Comparison of ENCODE assay signal across 30 cellular contexts in genomic region chr10:101573885-101574284, GRCh38.
"Had no signal": no experiment of that assay in that cellular context is flagged by ENCODE, and none has a peak within 500 bp of the region (broad histone marks: within the 10 kb centered on the region; RNA-seq: fewer than 3 reads in every experiment).

No MANE protein-coding gene starts in this region.

- FAIRE-seq: colon had no signal

- H3K27ac ChIP-seq: brain microvascular endothelial cell, Peyer's patch, SJCRH30, WERI-Rb-1 had no signal

- H3K27me3 ChIP-seq: brain microvascular endothelial cell, Peyer's patch, SJCRH30 had no signal

- DNase-seq: activated CD4-positive, alpha-beta T cell treated with anti-CD3 and anti-CD28 coated beads, Interleukin-2, amount 10 ng/mL, durations not matched to agents 24 days and 14 days; activated CD4-positive, alpha-beta T cell treated with anti-CD3 and anti-CD28 coated beads, Interleukin-2, amount 50 U/mL, for 4 hours; activated CD4-positive, CD25-positive, alpha-beta regulatory T cell; activated CD8-positive, alpha-beta T cell treated with anti-CD3 and anti-CD28 coated beads for 36 hours; activated effector memory CD4-positive, alpha-beta T cell treated with anti-CD3 and anti-CD28 coated beads, Interleukin-2, amount 50 U/mL, for 16 hours; activated naive CD4-positive, alpha-beta T cell; activated T-cell treated with anti-CD3 and anti-CD28 coated beads, Interleukin-2, amount 50 U/mL, for 1 hour; activated T-cell treated with anti-CD3 and anti-CD28 coated beads, Interleukin-2, amount 50 U/mL, for 72 hours; amniotic stem cell; aorta; brain microvascular endothelial cell; central memory CD4-positive, alpha-beta T cell; Karpas-422; KBM-7; NCI-H1105; NCI-H1436; NCI-H1694; NCI-H1930; NCI-H2081 treated with DMSO at 0.1 percent for 48 hours; NCI-H345; NCI-H524 treated with DMSO at 0.1 percent for 48 hours; Peyer's patch; RPMI8226; SJCRH30; T1000; WERI-Rb-1 had no signal

- H3K9me3 Mint-ChIP-seq: activated CD4-positive, alpha-beta T cell treated with anti-CD3 and anti-CD28 coated beads, Interleukin-2, amount 10 ng/mL, durations not matched to agents 24 days and 14 days; activated CD8-positive, alpha-beta T cell treated with anti-CD3 and anti-CD28 coated beads for 36 hours; activated naive CD4-positive, alpha-beta T cell treated with anti-CD3 and anti-CD28 coated beads, Interleukin-2, amount 50 U/mL, for 72 hours; activated T-cell treated with anti-CD3 and anti-CD28 coated beads, Interleukin-2, amount 50 U/mL, for 72 hours; activated T-helper 17 cell treated with anti-CD3 and anti-CD28 coated beads, Interleukin-2, amount 50 U/mL, for 72 hours had no signal

- H3K4me1 ChIP-seq: SJCRH30 had no signal

- H3K36me3 ChIP-seq: brain microvascular endothelial cell, SJCRH30, WERI-Rb-1 had no signal

- H3K4me3 Mint-ChIP-seq: activated CD4-positive, alpha-beta T cell treated with anti-CD3 and anti-CD28 coated beads, Interleukin-2, amount 10 ng/mL, durations not matched to agents 24 days and 14 days; activated CD8-positive, alpha-beta T cell treated with anti-CD3 and anti-CD28 coated beads for 36 hours; activated T-cell treated with anti-CD3 and anti-CD28 coated beads, Interleukin-2, amount 50 U/mL, for 72 hours; activated T-helper 17 cell treated with anti-CD3 and anti-CD28 coated beads, Interleukin-2, amount 50 U/mL, for 72 hours had no signal

- ATAC-seq: activated CD8-positive, alpha-beta T cell treated with anti-CD3 and anti-CD28 coated beads for 36 hours; activated naive CD4-positive, alpha-beta T cell treated with anti-CD3 and anti-CD28 coated beads, Interleukin-2, amount 50 U/mL, for 72 hours; activated T-cell treated with anti-CD3 and anti-CD28 coated beads, Interleukin-2, amount 50 U/mL, for 72 hours; activated T-helper 17 cell treated with anti-CD3 and anti-CD28 coated beads, Interleukin-2, amount 50 U/mL, for 72 hours; Right ventricle myocardium inferior had no signal

- H3K4me1 Mint-ChIP-seq: activated T-helper 17 cell treated with anti-CD3 and anti-CD28 coated beads, Interleukin-2, amount 50 U/mL, for 72 hours had no signal

- H3K36me3 Mint-ChIP-seq: activated naive CD4-positive, alpha-beta T cell treated with anti-CD3 and anti-CD28 coated beads, Interleukin-2, amount 50 U/mL, for 72 hours had no signal

- H3K27ac Mint-ChIP-seq: activated CD4-positive, alpha-beta T cell treated with anti-CD3 and anti-CD28 coated beads, Interleukin-2, amount 10 ng/mL, durations not matched to agents 24 days and 14 days; activated CD8-positive, alpha-beta T cell treated with anti-CD3 and anti-CD28 coated beads for 36 hours; activated naive CD4-positive, alpha-beta T cell treated with anti-CD3 and anti-CD28 coated beads, Interleukin-2, amount 50 U/mL, for 72 hours; activated T-cell treated with anti-CD3 and anti-CD28 coated beads, Interleukin-2, amount 50 U/mL, for 72 hours; activated T-helper 17 cell treated with anti-CD3 and anti-CD28 coated beads, Interleukin-2, amount 50 U/mL, for 72 hours had no signal

- H3K4me3 ChIP-seq: Peyer's patch, SJCRH30 had no signal
